ENCODE assay signal across 13 cellular contexts in genomic region chr6:44869321-44869897, GRCh38.
A peak's percentile ranks its signal among the peaks of the same experiment; 100 is the strongest.
DNase-seq lines count a peak whose midpoint lies in the region; ATAC-seq lines count a peak whose summit lies in the region.
"Had no signal": no experiment of that assay in that cellular context is flagged by ENCODE, and none has a peak within 500 bp of the region (broad histone marks: within the 10 kb centered on the region; RNA-seq: fewer than 3 reads in every experiment).

No MANE protein-coding gene starts in this region.

- H3K27ac ChIP-seq in caudate nucleus (ENCODE audit: low read depth, low read length), result no peak overlapping the region
- H3K27ac ChIP-seq: pancreas had no signal

- H3K4me1 Mint-ChIP-seq in activated naive CD4-positive, alpha-beta T cell treated with anti-CD3 and anti-CD28 coated beads for 36 hours (ENCODE audit: low read depth), result peaks cover 19% of the 10 kb centered on the region
- H3K4me1 Mint-ChIP-seq in activated naive CD4-positive, alpha-beta T cell treated with anti-CD3 and anti-CD28 coated beads, Interleukin-2, amount 10 ng/mL, durations not matched to agents 7 days and 5 days, result peaks cover 8% of the 10 kb centered on the region

- DNase-seq in activated naive CD4-positive, alpha-beta T cell treated with anti-CD3 and anti-CD28 coated beads for 36 hours, result peak; percentile 11
- no peak for DNase-seq in activated naive CD4-positive, alpha-beta T cell treated with anti-CD3 and anti-CD28 coated beads, Interleukin-2, amount 10 ng/mL, durations not matched to agents 7 days and 5 days
- peak; percentile 9 for DNase-seq in stimulated activated naive CD8-positive, alpha-beta T cell treated with anti-CD3 and anti-CD28 coated beads, Interleukin-15, Interleukin-2, amounts not matched to agents 100 U/mL and 50 U/mL, for 24 hours
- DNase-seq in stimulated activated CD4-positive, alpha-beta T cell treated with anti-CD3 and anti-CD28 coated beads, Interleukin-4, amount 100 ng/mL, for 1 hour, result no peak
- no peak for DNase-seq in caudate nucleus (lab: John Stamatoyannopoulos, UW)
- DNase-seq in cerebellar cortex (ENCODE audit: low spot score), result no peak
- DNase-seq: activated CD4-positive, alpha-beta T cell treated with anti-CD3 and anti-CD28 coated beads for 48 hours; dermis blood vessel endothelial cell; KBM-7; NCI-H82; pancreas had no signal

- H3K27ac Mint-ChIP-seq in activated naive CD4-positive, alpha-beta T cell treated with anti-CD3 and anti-CD28 coated beads for 36 hours, result no peak overlapping the region
- H3K27ac Mint-ChIP-seq in activated naive CD4-positive, alpha-beta T cell treated with anti-CD3 and anti-CD28 coated beads, Interleukin-2, amount 10 ng/mL, durations not matched to agents 7 days and 5 days, result no peak overlapping the region

- H3K27me3 Mint-ChIP-seq in activated naive CD4-positive, alpha-beta T cell treated with anti-CD3 and anti-CD28 coated beads for 36 hours (ENCODE audit: low read depth), result no peaks in the 10 kb centered on the region
- H3K27me3 Mint-ChIP-seq in activated naive CD4-positive, alpha-beta T cell treated with anti-CD3 and anti-CD28 coated beads, Interleukin-2, amount 10 ng/mL, durations not matched to agents 7 days and 5 days, result no peaks in the 10 kb centered on the region

- H3K4me3 Mint-ChIP-seq in activated naive CD4-positive, alpha-beta T cell treated with anti-CD3 and anti-CD28 coated beads for 36 hours, result no peak overlapping the region
- no peak overlapping the region for H3K4me3 Mint-ChIP-seq in activated naive CD4-positive, alpha-beta T cell treated with anti-CD3 and anti-CD28 coated beads, Interleukin-2, amount 10 ng/mL, durations not matched to agents 7 days and 5 days

- intact Hi-C loops in activated naive CD4-positive, alpha-beta T cell treated with anti-CD3 and anti-CD28 coated beads for 36 hours (cut with micrococcal nuclease), result no loop called here

- CTCF ChIA-PET in activated naive CD4-positive, alpha-beta T cell treated with anti-CD3 and anti-CD28 coated beads for 36 hours (lab: Charles Lee), result interaction anchor here (0.6 to 0.9 kb wide), 3 partner anchors 9 to 45 kb away, joined by 3 to 5 read pairs (median 3); no protein-coding TSS in a partner anchor
- CTCF ChIA-PET in activated naive CD4-positive, alpha-beta T cell treated with anti-CD3 and anti-CD28 coated beads, Interleukin-2, amount 10 ng/mL, durations not matched to agents 7 days and 5 days (lab: Charles Lee), result no interaction called here

- H3K9me3 Mint-ChIP-seq in activated naive CD4-positive, alpha-beta T cell treated with anti-CD3 and anti-CD28 coated beads for 36 hours, result peaks cover 12% of the 10 kb centered on the region
- H3K9me3 Mint-ChIP-seq in activated naive CD4-positive, alpha-beta T cell treated with anti-CD3 and anti-CD28 coated beads, Interleukin-2, amount 10 ng/mL, durations not matched to agents 7 days and 5 days, result peaks cover 17% of the 10 kb centered on the region

- ATAC-seq in HG02623 (IDR thresholded peaks at IDR 0.05; ENCODE audit: unreplicated experiment) (peak; percentile 72), HG03521 (IDR thresholded peaks at IDR 0.05; ENCODE audit: unreplicated experiment) (peak; percentile 79)
- ATAC-seq in stimulated activated naive CD8-positive, alpha-beta T cell treated with anti-CD3 and anti-CD28 coated beads, Interleukin-15, Interleukin-2, amounts not matched to agents 100 U/mL and 50 U/mL, for 24 hours, result peak; percentile 95
- ATAC-seq: pancreas had no signal

- H3K36me3 Mint-ChIP-seq in activated naive CD4-positive, alpha-beta T cell treated with anti-CD3 and anti-CD28 coated beads for 36 hours (ENCODE audit: low read depth), result peaks cover 16% of the 10 kb centered on the region
- H3K36me3 Mint-ChIP-seq in activated naive CD4-positive, alpha-beta T cell treated with anti-CD3 and anti-CD28 coated beads, Interleukin-2, amount 10 ng/mL, durations not matched to agents 7 days and 5 days, result peaks cover 21% of the 10 kb centered on the region

Comparison
In these comparisons a context has a peak if more than half of its experiments do, and no peak if none do; other contexts are left out.
1. DNase-seq: peak in activated naive CD4-positive, alpha-beta T cell treated with anti-CD3 and anti-CD28 coated beads for 36 hours (single experiment) and stimulated activated naive CD8-positive, alpha-beta T cell treated with anti-CD3 and anti-CD28 coated beads, Interleukin-15, Interleukin-2, amounts not matched to agents 100 U/mL and 50 U/mL, for 24 hours (single experiment); none in activated naive CD4-positive, alpha-beta T cell treated with anti-CD3 and anti-CD28 coated beads, Interleukin-2, amount 10 ng/mL, durations not matched to agents 7 days and 5 days (single experiment), stimulated activated CD4-positive, alpha-beta T cell treated with anti-CD3 and anti-CD28 coated beads, Interleukin-4, amount 100 ng/mL, for 1 hour (single experiment), caudate nucleus (0 of 61) and cerebellar cortex (single experiment).
2. Peak in every context shown above with its lines, with median percentiles within 50 percentile points of each other: ATAC-seq.